27 cellular contexts compared by ENCODE assay signal in the genomic region with DNA sequence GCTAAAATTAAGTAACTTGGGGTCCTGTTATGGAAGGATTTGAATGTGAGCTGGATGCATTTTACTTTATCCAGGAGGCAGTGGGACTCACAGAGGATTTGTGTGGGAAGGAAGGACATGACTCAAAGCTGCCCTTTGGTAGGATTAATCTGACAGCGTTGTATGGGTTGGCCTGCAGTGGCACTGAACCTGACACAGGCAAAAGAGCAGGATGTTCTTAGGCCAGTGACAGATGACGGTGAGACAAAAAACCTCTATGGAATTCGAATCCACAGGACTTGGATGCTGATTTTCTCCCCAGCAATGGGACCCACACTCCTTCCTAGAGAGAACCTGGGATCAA.
"Had no signal": no experiment of that assay in that cellular context is flagged by ENCODE, and none has a peak within 500 bp of the region (broad histone marks: within the 10 kb centered on the region; RNA-seq: fewer than 3 reads in every experiment).

No MANE protein-coding gene starts in this region.

- H3K27me3 Mint-ChIP-seq: activated CD4-positive, alpha-beta T cell treated with anti-CD3 and anti-CD28 coated beads, Interleukin-2, amount 10 ng/mL, durations not matched to agents 24 days and 14 days; activated T-cell treated with anti-CD3 and anti-CD28 coated beads, Interleukin-2, amount 50 U/mL, for 24 hours; central memory CD8-positive, alpha-beta T cell had no signal

- H3K4me1 Mint-ChIP-seq: activated CD4-positive, alpha-beta T cell treated with anti-CD3 and anti-CD28 coated beads, Interleukin-2, amount 10 ng/mL, durations not matched to agents 24 days and 14 days; activated naive CD4-positive, alpha-beta T cell treated with anti-CD3 and anti-CD28 coated beads, Interleukin-2, amount 50 U/mL, for 24 hours; activated naive CD8-positive, alpha-beta T cell treated with anti-CD3 and anti-CD28 coated beads, Interleukin-2, amount 10 ng/mL, durations not matched to agents 7 days and 5 days had no signal

- H3K27ac Mint-ChIP-seq: activated CD4-positive, alpha-beta T cell treated with anti-CD3 and anti-CD28 coated beads, Interleukin-2, amount 10 ng/mL, durations not matched to agents 24 days and 14 days; activated CD8-positive, alpha-beta T cell treated with anti-CD3 and anti-CD28 coated beads for 36 hours; activated naive CD4-positive, alpha-beta T cell treated with anti-CD3 and anti-CD28 coated beads, Interleukin-2, amount 50 U/mL, for 24 hours; activated naive CD8-positive, alpha-beta T cell treated with anti-CD3 and anti-CD28 coated beads, Interleukin-2, amount 10 ng/mL, durations not matched to agents 7 days and 5 days; activated T-cell treated with anti-CD3 and anti-CD28 coated beads, Interleukin-2, amount 50 U/mL, for 24 hours; activated T-helper 2 cell treated with anti-CD3 and anti-CD28 coated beads, Interferon-gamma antibody, Interleukin-2, Interleukin-4, amounts not matched to agents 10 μg/mL and 5 μg/mL and 100 μg/mL, durations not matched to agents 14 hours and 24 hours and 36 hours had no signal

- H3K9me3 Mint-ChIP-seq: activated CD4-positive, alpha-beta T cell treated with anti-CD3 and anti-CD28 coated beads, Interleukin-2, amount 10 ng/mL, durations not matched to agents 24 days and 14 days; activated CD8-positive, alpha-beta T cell treated with anti-CD3 and anti-CD28 coated beads for 36 hours; activated naive CD4-positive, alpha-beta T cell treated with anti-CD3 and anti-CD28 coated beads, Interleukin-2, amount 50 U/mL, for 24 hours; activated naive CD8-positive, alpha-beta T cell treated with anti-CD3 and anti-CD28 coated beads, Interleukin-2, amount 10 ng/mL, durations not matched to agents 7 days and 5 days; activated T-cell treated with anti-CD3 and anti-CD28 coated beads, Interleukin-2, amount 50 U/mL, for 24 hours; activated T-helper 2 cell treated with anti-CD3 and anti-CD28 coated beads, Interferon-gamma antibody, Interleukin-2, Interleukin-4, amounts not matched to agents 10 μg/mL and 5 μg/mL and 100 μg/mL, durations not matched to agents 14 hours and 24 hours and 36 hours; central memory CD8-positive, alpha-beta T cell had no signal

- DNase-seq: activated CD4-positive, alpha-beta T cell treated with anti-CD3 and anti-CD28 coated beads, Interleukin-2, amount 10 ng/mL, durations not matched to agents 24 days and 14 days; activated CD4-positive, alpha-beta T cell treated with anti-CD3 and anti-CD28 coated beads, Interleukin-2, amount 50 U/mL, for 4 hours; activated CD8-positive, alpha-beta T cell treated with anti-CD3 and anti-CD28 coated beads for 36 hours; activated gamma-delta T cell; activated naive CD4-positive, alpha-beta T cell treated with Interleukin-2 at 50 U/mL for 16 hours; activated naive CD8-positive, alpha-beta T cell treated with anti-CD3 and anti-CD28 coated beads, Interleukin-2, amount 10 ng/mL, durations not matched to agents 7 days and 5 days; activated T-cell treated with anti-CD3 and anti-CD28 coated beads, Interleukin-2, amount 50 U/mL, for 24 hours; amygdala; MM.1S; MV-4-11; NCI-H1092; NCI-H1436 treated with DMSO at 0.1 percent for 48 hours; NCI-H1694 treated with DMSO at 0.1 percent for 48 hours; NCI-H2029; NCI-H2171; NCI-H510A; NCI-H526; NCI-H748 treated with DMSO at 0.1 percent for 48 hours; PC-9; SW 1271; T-helper 1 cell; T-helper 2 cell; T-helper 9 cell had no signal

- H3K36me3 Mint-ChIP-seq: activated naive CD4-positive, alpha-beta T cell treated with anti-CD3 and anti-CD28 coated beads, Interleukin-2, amount 50 U/mL, for 24 hours; activated naive CD8-positive, alpha-beta T cell treated with anti-CD3 and anti-CD28 coated beads, Interleukin-2, amount 10 ng/mL, durations not matched to agents 7 days and 5 days had no signal

- H3K4me3 Mint-ChIP-seq: activated CD4-positive, alpha-beta T cell treated with anti-CD3 and anti-CD28 coated beads, Interleukin-2, amount 10 ng/mL, durations not matched to agents 24 days and 14 days; activated CD8-positive, alpha-beta T cell treated with anti-CD3 and anti-CD28 coated beads for 36 hours; activated naive CD4-positive, alpha-beta T cell treated with anti-CD3 and anti-CD28 coated beads, Interleukin-2, amount 50 U/mL, for 24 hours; activated naive CD8-positive, alpha-beta T cell treated with anti-CD3 and anti-CD28 coated beads, Interleukin-2, amount 10 ng/mL, durations not matched to agents 7 days and 5 days; activated T-cell treated with anti-CD3 and anti-CD28 coated beads, Interleukin-2, amount 50 U/mL, for 24 hours; central memory CD8-positive, alpha-beta T cell had no signal

- ATAC-seq: activated CD8-positive, alpha-beta T cell treated with anti-CD3 and anti-CD28 coated beads for 36 hours; Right ventricle myocardium inferior had no signal
